Comparison of ENCODE assay signal across 8 cellular contexts in the genomic region with DNA sequence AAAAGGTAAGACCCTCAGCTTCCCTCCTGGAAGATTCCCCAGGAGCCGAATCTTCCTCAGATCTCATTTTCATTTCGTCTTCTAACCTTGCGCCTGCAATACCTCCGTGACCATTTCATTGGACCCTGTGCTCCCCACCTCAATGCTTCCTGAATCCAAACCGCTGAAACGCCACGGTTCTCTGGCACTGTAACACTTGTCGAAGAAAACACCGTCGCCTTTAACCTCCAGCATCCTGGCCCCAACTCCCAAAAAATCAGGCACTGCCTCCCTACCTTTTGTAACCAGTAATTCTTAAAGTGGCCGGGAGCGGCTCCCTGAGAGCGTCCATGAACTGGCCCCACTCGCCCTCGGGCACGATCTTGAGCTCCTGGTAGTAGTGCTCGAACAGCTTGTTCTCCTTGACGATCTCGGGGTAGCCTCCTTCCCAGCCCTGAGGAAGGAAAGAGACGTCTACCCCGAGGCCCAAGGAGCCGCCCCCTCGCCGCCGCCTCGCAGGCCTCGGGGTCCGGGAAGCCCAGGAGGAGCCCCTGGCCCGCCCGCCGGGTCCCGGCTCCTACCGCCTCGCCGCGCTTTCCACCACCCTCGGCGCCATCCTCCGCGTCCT. TPM values are rescaled to one million over a fixed set of nuclear protein-coding genes. Genes with fewer than 3 reads are reported as not detected.
DNase-seq lines count a peak whose midpoint lies in the region; ATAC-seq, FAIRE-seq and TF ChIP-seq lines count a peak whose summit lies in the region.

No MANE protein-coding gene starts in this region.

- H3K4me3 ChIP-seq in HEK293 (ENCODE audit: low read depth, low read length) (peak overlapping the region; percentile 86), GM12878 (peak overlapping the region; percentile 98), kidney (ENCODE audit: low read length in 2 of 2) (peak overlapping the region; percentile 84 to 89), stomach smooth muscle (ENCODE audit: low read length in 2 of 2) (peak overlapping the region; percentile 92)

- 2% methylated on average over 40 of the region's 40 CpGs for WGBS in GM12878 (ENCODE audit: insufficient coverage, insufficient replicate concordance, low lambda C conversion rate, missing lambda C conversion rate)

- POLR2A ChIA-PET in HEK293 (lab: Yijun Ruan, JAX), result interaction anchor here (0.6 to 2.5 kb wide), 15 partner anchors 7 to 1236 kb away, joined by 3 to 13 read pairs (median 4); a partner anchor contains a TSS
- POLR2A ChIA-PET in GM12878 (lab: Charles Lee), result interaction anchor here (1.0 to 1.6 kb wide), 5 partner anchors 10 to 104 kb away, joined by 4 to 6 read pairs (median 4); no protein-coding TSS in a partner anchor

- TF ChIP-seq CTCF in HEK293 (tag by site-specific recombination; IDR thresholded peaks at IDR 0.05), result no peak; the same call in 1 of the 2 replicates
- no peak for TF ChIP-seq CTCF in GM12878 (IDR thresholded peaks at IDR 0.05 in 2 of 3, conservative IDR thresholded peaks at IDR 0.05 in 1 of 3; ENCODE audit: control insufficient read depth in 2 of 3, extremely low read depth in 1 of 3, insufficient read depth in 1 of 3, low read depth in 3 of 3, low read length in 3 of 3)
- TF ChIP-seq CTCF in kidney (IDR thresholded peaks at IDR 0.05; ENCODE audit: borderline replicate concordance, extremely low read depth, insufficient read depth), result no peak

- H3K4me3 Mint-ChIP-seq in T-helper 2 cell treated with Interferon-gamma antibody and Interleukin-4, amounts not matched to agents 5 μg/mL and 100 μg/mL, for 36 hours, result peak overlapping the region; percentile 96

- no peak for DNase-seq in T-helper 2 cell treated with Interferon-gamma antibody and Interleukin-4, amounts not matched to agents 5 μg/mL and 100 μg/mL, for 36 hours (ENCODE audit: low spot score)
- DNase-seq in T-helper 2 cell (no peak), M059J (ENCODE audit: low read depth) (peak; percentile 62), GM12878 (ENCODE audit: low read depth, low spot score) (no peak), kidney (peak; percentile 80)
- no peak for DNase-seq in effector CD8-positive, alpha-beta T cell (lab: John Stamatoyannopoulos, UW)

- no peak for TF ChIP-seq POLR2A in GM12878 (IDR thresholded peaks at IDR 0.05; ENCODE audit: low read depth, low read length)

- CTCF ChIA-PET in HEK293 (lab: Yijun Ruan, JAX) (interaction anchor here (0.6 to 2.6 kb wide), 4 partner anchors 14 to 761 kb away, joined by 3 to 15 read pairs (median 4); no protein-coding TSS in a partner anchor), GM12878 (lab: Yijun Ruan, JAX) (interaction anchor here (1.0 to 2.8 kb wide), 9 partner anchors 18 to 113 kb away, joined by 3 to 19 read pairs (median 4); no protein-coding TSS in a partner anchor)

- no peaks in the 10 kb centered on the region; the same call in 1 of the 2 replicates for H4K20me1 ChIP-seq in GM12878 (ENCODE audit: control insufficient read depth, insufficient read depth)

- TF ChIP-seq RAD21 in GM12878 (IDR thresholded peaks at IDR 0.05; ENCODE audit: insufficient read depth, low read depth, low read length), result 0 out of 2 replicates have a peak, but pooled peaks have one; percentile 18

- H3K9me3 Mint-ChIP-seq in T-helper 2 cell treated with Interferon-gamma antibody and Interleukin-4, amounts not matched to agents 5 μg/mL and 100 μg/mL, for 36 hours, result no peaks in the 10 kb centered on the region

- H3K4me1 Mint-ChIP-seq in T-helper 2 cell treated with Interferon-gamma antibody and Interleukin-4, amounts not matched to agents 5 μg/mL and 100 μg/mL, for 36 hours (ENCODE audit: low read depth), result peaks cover 25% of the 10 kb centered on the region

- H2AFZ ChIP-seq in GM12878 (ENCODE audit: control insufficient read depth, low read depth, low read length), result peak overlapping the region; percentile 83

- H3K9me3 ChIP-seq in HEK293 (ENCODE audit: control insufficient read depth, insufficient read depth, low read depth, low read length) (no peaks in the 10 kb centered on the region), GM12878 (replicated peaks; ENCODE audit: control insufficient read depth, insufficient read depth, low read length) (no peaks in the 10 kb centered on the region; the same call in 2 of the 3 replicates), kidney (ENCODE audit: control insufficient read depth in 1 of 2, low read length in 2 of 2) (no peaks in the 10 kb centered on the region), stomach smooth muscle (ENCODE audit: control insufficient read depth in 2 of 2, low read length in 2 of 2) (no peaks in the 10 kb centered on the region)

- no peaks in the 10 kb centered on the region for H3K27me3 Mint-ChIP-seq in T-helper 2 cell treated with Interferon-gamma antibody and Interleukin-4, amounts not matched to agents 5 μg/mL and 100 μg/mL, for 36 hours (ENCODE audit: low read depth)

- peak overlapping the region; percentile 98 for H3K9ac ChIP-seq in GM12878 (ENCODE audit: control insufficient read depth, insufficient read depth, low read length)
- H3K9ac ChIP-seq in kidney (ENCODE audit: low read length in 2 of 2), result peak overlapping the region; percentile 81 to 83
- peak overlapping the region; percentile 90 to 93 for H3K9ac ChIP-seq in stomach smooth muscle (ENCODE audit: low read length in 2 of 2)

- TF ChIP-seq EP300 in GM12878 (IDR thresholded peaks at IDR 0.05; ENCODE audit: borderline replicate concordance in 1 of 2, control insufficient read depth in 1 of 2, low read depth in 2 of 2, low read length in 2 of 2), result no peak

- peaks cover 45% of the 10 kb centered on the region for H3K36me3 Mint-ChIP-seq in T-helper 2 cell treated with Interferon-gamma antibody and Interleukin-4, amounts not matched to agents 5 μg/mL and 100 μg/mL, for 36 hours (ENCODE audit: low read depth)

- ATAC-seq in GM12878, result peak; percentile 48

- H3K79me2 ChIP-seq in GM12878 (ENCODE audit: control insufficient read depth, insufficient read depth, low read length), result peaks cover 58% of the 10 kb centered on the region

- peak overlapping the region; percentile 99 for H3K27ac Mint-ChIP-seq in T-helper 2 cell treated with Interferon-gamma antibody and Interleukin-4, amounts not matched to agents 5 μg/mL and 100 μg/mL, for 36 hours

- H3K36me3 ChIP-seq in HEK293 (ENCODE audit: control insufficient read depth in 2 of 2, insufficient read depth in 1 of 2, low read length in 2 of 2), result peaks cover 33 to 42% of the 10 kb centered on the region in 2 experiments
- H3K36me3 ChIP-seq in GM12878 (ENCODE audit: control insufficient read depth in 2 of 2, insufficient read depth in 2 of 2, low read length in 1 of 2), result peaks cover 0 to 27% of the 10 kb centered on the region in 2 experiments; a peak in 2 of 4 replicates
- peaks cover 0 to 17% of the 10 kb centered on the region in 2 donors for H3K36me3 ChIP-seq in kidney (ENCODE audit: control insufficient read depth in 1 of 2, insufficient read depth in 2 of 2, low read length in 2 of 2)
- peaks cover 3 to 14% of the 10 kb centered on the region in 2 donors for H3K36me3 ChIP-seq in stomach smooth muscle (ENCODE audit: control insufficient read depth in 2 of 2, insufficient read depth in 2 of 2, low read length in 2 of 2)

- BruUV-seq in GM12878 (replicated peaks; lab: Mats Ljungman, UMichigan), result TSS peak; percentile 53

- RAD21 ChIA-PET in GM12878 (lab: Charles Lee; ENCODE audit: unreplicated experiment), result interaction anchor here (0.6 to 4.4 kb wide), 14 partner anchors 9 to 148 kb away, joined by 3 to 32 read pairs (median 4); a partner anchor contains a TSS

- H3K27me3 ChIP-seq in GM12878 (replicated peaks in 1 of 2; ENCODE audit: control insufficient read depth in 2 of 2, insufficient read depth in 2 of 2, low read length in 1 of 2), result no peaks in the 10 kb centered on the region
- H3K27me3 ChIP-seq in stomach smooth muscle (ENCODE audit: control insufficient read depth in 1 of 2, insufficient read depth in 2 of 2, low read length in 2 of 2), result no peaks in the 10 kb centered on the region

- FAIRE-seq in GM12878 (lab: Jason Lieb, UNC) (no peak), kidney (lab: Jason Lieb, UNC) (no peak)

- in situ Hi-C loops in GM12878 (cut with MboI), result loop anchor here (5.0 kb wide), 1 partner anchor 105 kb away; no protein-coding TSS in a partner anchor

- SMC1A ChIA-PET in GM12878 (lab: Charles Lee; ENCODE audit: uncharacterized antibody, unreplicated experiment), result interaction anchor here (0.7 to 4.0 kb wide), 15 partner anchors 8 to 112 kb away, joined by 3 to 24 read pairs (median 5); no protein-coding TSS in a partner anchor

- intact Hi-C loops in GM12878 (cut with micrococcal nuclease; ENCODE audit: unreplicated experiment), result loop anchor here (2.0 to 5.0 kb wide), 3 partner anchors 104 to 145 kb away; no protein-coding TSS in a partner anchor
- intact Hi-C loops in kidney (cut with DNase I), result loop anchor here (10.0 kb wide), 1 partner anchor 112 kb away; no protein-coding TSS in a partner anchor

- H3K4me1 ChIP-seq in HEK293 (ENCODE audit: control insufficient read depth, insufficient read depth, low read length) (peaks cover 7% of the 10 kb centered on the region), GM12878 (ENCODE audit: control insufficient read depth, insufficient read depth, low read length) (peaks cover 4% of the 10 kb centered on the region; the same call in 1 of the 2 replicates), kidney (ENCODE audit: control insufficient read depth in 1 of 2, insufficient read depth in 1 of 2, low read depth in 1 of 2, low read length in 2 of 2) (peaks cover 4 to 10% of the 10 kb centered on the region in 2 donors), stomach smooth muscle (ENCODE audit: control insufficient read depth, insufficient read depth, low read length) (peaks cover 40% of the 10 kb centered on the region)

- H3K27ac ChIP-seq in HEK293 (ENCODE audit: extremely low read depth, low read depth, low read length) (peak overlapping the region; percentile 87), GM12878 (ENCODE audit: control insufficient read depth, insufficient read depth) (peak overlapping the region; percentile 97), kidney (ENCODE audit: low read depth in 2 of 2, low read length in 2 of 2) (peak overlapping the region; percentile 95 to 97), stomach smooth muscle (ENCODE audit: low read length) (peak overlapping the region; percentile 91)

- peak overlapping the region; percentile 65 for H3K4me2 ChIP-seq in GM12878 (ENCODE audit: control insufficient read depth, insufficient read depth)

RNA-seq across cellular contexts. Expression of a gene that starts 0.4 kb away (rescaled TPM):
- total RNA-seq in M059J (2014; rRNA removed; shearing (Covaris generic)), result 33.5 and 54.8 TPM in 2 replicates
- total RNA-seq in GM12878 (2013; cell fraction: nucleolus; rRNA removed), result 162 and 165 TPM in 2 replicates
- total RNA-seq in GM12878 (2014; rRNA removed) (83.2 and 84.7 TPM in 2 replicates), GM12878 (2014; rRNA removed; fragmentation: Illumina TruSeq; extraction: Trizol) (77.2 and 83.0 TPM in 2 replicates), GM12878 (2021) (80.2 and 90.9 TPM in 2 replicates), kidney (48.9 TPM)
- 43.8 TPM for polyA plus RNA-seq in GM12878 (2011; ENCODE audit: low read depth)
- polyA plus RNA-seq in GM12878 (2011; rRNA removed) (89.9 and 94.7 TPM in 2 replicates), GM12878 (2014; fragmentation: Illumina TruSeq; extraction: Trizol) (91.1 and 99.8 TPM in 2 replicates), GM12878 (2014; fragmentation: Nextera tagmentation; extraction: Ambion mirVana) (10 to 100 TPM in 1 of 2 experiments, 1 to 10 TPM in 1; 8.0 to 10.8 TPM), GM12878 (2014; rRNA removed) (91.2 and 97.9 TPM in 2 replicates), GM12878 (2016; fragmentation: Nextera tagmentation; extraction: Ambion mirVana) (100 to 1,000 TPM; 104 to 112 TPM), kidney (ENCODE audit: insufficient read depth, low read depth, low replicate concordance) (16.9 TPM)
- 71.1 and 76.2 TPM in 2 replicates for polyA plus RNA-seq in GM12878 (2011; cell fraction: cytosol; rRNA removed)
- 169 and 184 TPM in 2 replicates for polyA plus RNA-seq in GM12878 (2011; cell fraction: nucleus; rRNA removed)
- 58.5 and 58.7 TPM in 2 replicates for polyA plus RNA-seq in GM12878 (2012)
- polyA minus RNA-seq in GM12878 (2011; rRNA and poly(A)+ RNA removed), result 60.2 and 64.4 TPM in 2 replicates
- polyA minus RNA-seq in GM12878 (2011; cell fraction: cytosol; rRNA and poly(A)+ RNA removed), result 23.5 and 32.2 TPM in 2 replicates
- polyA minus RNA-seq in GM12878 (2011; cell fraction: nucleus; rRNA and poly(A)+ RNA removed), result 50.4 and 83.9 TPM in 2 replicates

RNA-seq across cellular contexts. Expression of a gene that starts 0.8 kb away (rescaled TPM):
- total RNA-seq in M059J (2014; rRNA removed; shearing (Covaris generic)), result 48.8 and 53.5 TPM in 2 replicates
- total RNA-seq in GM12878 (2013; cell fraction: nucleolus; rRNA removed), result 20.1 and 28.6 TPM in 2 replicates
- total RNA-seq in GM12878 (2014; rRNA removed) (7.5 and 11.7 TPM in 2 replicates), GM12878 (2014; rRNA removed; fragmentation: Illumina TruSeq; extraction: Trizol) (4.7 and 4.9 TPM in 2 replicates), GM12878 (2021) (13.9 and 20.1 TPM in 2 replicates), kidney (13.1 TPM)
- 2.0 TPM for polyA plus RNA-seq in GM12878 (2011; ENCODE audit: low read depth)
- polyA plus RNA-seq in GM12878 (2011; rRNA removed) (12.6 and 12.9 TPM in 2 replicates), GM12878 (2014; fragmentation: Illumina TruSeq; extraction: Trizol) (5.3 and 8.1 TPM in 2 replicates), GM12878 (2014; fragmentation: Nextera tagmentation; extraction: Ambion mirVana) (1 to 10 TPM in 1 of 2 experiments, under 1 TPM in 1; 0.76 to 2.0 TPM), GM12878 (2014; rRNA removed) (17.0 and 17.9 TPM in 2 replicates), GM12878 (2016; fragmentation: Nextera tagmentation; extraction: Ambion mirVana) (10 to 100 TPM; 15.0 to 16.5 TPM), kidney (ENCODE audit: insufficient read depth, low read depth, low replicate concordance) (6.5 TPM)
- polyA plus RNA-seq in GM12878 (2011; cell fraction: cytosol; rRNA removed), result 8.7 and 12.2 TPM in 2 replicates
- 11.4 and 15.5 TPM in 2 replicates for polyA plus RNA-seq in GM12878 (2011; cell fraction: nucleus; rRNA removed)
- polyA plus RNA-seq in GM12878 (2012), result 5.6 and 8.6 TPM in 2 replicates
- polyA minus RNA-seq in GM12878 (2011; rRNA and poly(A)+ RNA removed), result 4.0 and 8.2 TPM in 2 replicates
- 5.4 and 6.4 TPM in 2 replicates for polyA minus RNA-seq in GM12878 (2011; cell fraction: cytosol; rRNA and poly(A)+ RNA removed)
- polyA minus RNA-seq in GM12878 (2011; cell fraction: nucleus; rRNA and poly(A)+ RNA removed), result 5.0 and 7.1 TPM in 2 replicates

Comparison
In these comparisons a context has a peak if more than half of its experiments do, and no peak if none do; other contexts are left out.
1. DNase-seq: peak in M059J (single experiment) and kidney (single experiment); none in T-helper 2 cell treated with Interferon-gamma antibody and Interleukin-4, amounts not matched to agents 5 μg/mL and 100 μg/mL, for 36 hours (single experiment), T-helper 2 cell (0 of 5), GM12878 (single experiment) and effector CD8-positive, alpha-beta T cell (single experiment).
2. Peak in every context shown above with its lines, with median percentiles within 50 percentile points of each other: H3K27ac ChIP-seq, H3K4me3 ChIP-seq and H3K9ac ChIP-seq.